9 cellular contexts compared by ENCODE assay signal in genomic region chr7:132245539-132245938, GRCh38.
"Had no signal": no experiment of that assay in that cellular context is flagged by ENCODE, and none has a peak within 500 bp of the region (broad histone marks: within the 10 kb centered on the region; RNA-seq: fewer than 3 reads in every experiment).

No MANE protein-coding gene starts in this region.

- ATAC-seq: GM23338, HCT116 had no signal

- H3K27ac ChIP-seq: GM23248 had no signal

- H3K9ac ChIP-seq: GM23248 had no signal

- DNase-seq: GM23248, GOT3, H7, H9, HFFc6 had no signal

- H3K36me3 ChIP-seq: HAP-1 had no signal

- FAIRE-seq: H54 had no signal

- H2AFZ ChIP-seq: GM23248, GM23338 had no signal

- H3K4me2 ChIP-seq: GM23338 had no signal

- H3K4me3 ChIP-seq: GM23248, GM23338, HAP-1 had no signal

- H3K4me1 ChIP-seq: HAP-1 had no signal

- H3K9me3 ChIP-seq: HAP-1 had no signal
